In genomic region chr3:125116311-125117069, GRCh38 we compare ENCODE assay signal across 10 cellular contexts.
DNase-seq lines count a peak whose midpoint lies in the region; ATAC-seq and TF ChIP-seq lines count a peak whose summit lies in the region.
"Had no signal": no experiment of that assay in that cellular context is flagged by ENCODE, and none has a peak within 500 bp of the region (broad histone marks: within the 10 kb centered on the region; RNA-seq: fewer than 3 reads in every experiment).

No MANE protein-coding gene starts in this region.

- peak overlapping the region; percentile 50 for H3K4me3 Mint-ChIP-seq in natural killer cell treated with Interleukin-12 subunit alpha and Interleukin-12 subunit beta and Interleukin-15 and Interleukin-18, amount 100 ng/mL, for 72 hours
- H3K4me3 Mint-ChIP-seq: T-helper 2 cell treated with Interferon-gamma antibody and Interleukin-4, amounts not matched to agents 5 μg/mL and 100 μg/mL, for 36 hours had no signal

- DNase-seq in AG09319 (ENCODE audit: extremely low read depth, low read depth) (peak; percentile 77), NCI-H226 (peak; percentile 97), fibroblast of peridontal ligament (ENCODE audit: extremely low read depth) (peak; percentile 92), NCI-H1436 treated with DMSO at 0.1 percent for 48 hours (lab: John Stamatoyannopoulos, UW) (no peak), GM13977 (ENCODE audit: low spot score) (no peak), G401 (ENCODE audit: low spot score) (no peak)
- no peak for DNase-seq in natural killer cell treated with Interleukin-12 subunit alpha and Interleukin-12 subunit beta and Interleukin-15 and Interleukin-18, amount 100 ng/mL, for 72 hours (ENCODE audit: low spot score)
- DNase-seq: caudate nucleus had no signal

- no peak for TF ChIP-seq CTCF in AG09319 (IDR thresholded peaks at IDR 0.05; ENCODE audit: low read depth, low read length)
- no peak for TF ChIP-seq CTCF in GM13977 (IDR thresholded peaks at IDR 0.05; ENCODE audit: extremely low read depth, insufficient read depth, missing control alignments)

- in situ Hi-C loops in GM13977 (cut with MboI; ENCODE audit: low pct_unique_long_range_greater_than_20kb, low sequenced_read_pairs, unreplicated experiment), result no loop called here
- in situ Hi-C loops in G401 (cut with HindIII; ENCODE audit: low sequenced_read_pairs), result no loop called here

- no peaks in the 10 kb centered on the region for H3K36me3 Mint-ChIP-seq in natural killer cell treated with Interleukin-12 subunit alpha and Interleukin-12 subunit beta and Interleukin-15 and Interleukin-18, amount 100 ng/mL, for 72 hours

- no peaks in the 10 kb centered on the region for H3K9me3 Mint-ChIP-seq in natural killer cell treated with Interleukin-12 subunit alpha and Interleukin-12 subunit beta and Interleukin-15 and Interleukin-18, amount 100 ng/mL, for 72 hours
- H3K9me3 Mint-ChIP-seq: T-helper 2 cell treated with Interferon-gamma antibody and Interleukin-4, amounts not matched to agents 5 μg/mL and 100 μg/mL, for 36 hours had no signal

- H3K27me3 Mint-ChIP-seq in natural killer cell treated with Interleukin-12 subunit alpha and Interleukin-12 subunit beta and Interleukin-15 and Interleukin-18, amount 100 ng/mL, for 72 hours, result no peaks in the 10 kb centered on the region

- no peak for ATAC-seq in natural killer cell treated with Interleukin-12 subunit alpha and Interleukin-12 subunit beta and Interleukin-15 and Interleukin-18, amount 100 ng/mL, for 72 hours
- ATAC-seq in GM19035 (IDR thresholded peaks at IDR 0.05; ENCODE audit: unreplicated experiment), result no peak

- H3K27ac Mint-ChIP-seq in natural killer cell treated with Interleukin-12 subunit alpha and Interleukin-12 subunit beta and Interleukin-15 and Interleukin-18, amount 100 ng/mL, for 72 hours, result peak overlapping the region; percentile 25 to 84
- H3K27ac Mint-ChIP-seq: T-helper 2 cell treated with Interferon-gamma antibody and Interleukin-4, amounts not matched to agents 5 μg/mL and 100 μg/mL, for 36 hours had no signal

- peaks cover 61 to 62% of the 10 kb centered on the region in 2 donors for H3K4me1 Mint-ChIP-seq in natural killer cell treated with Interleukin-12 subunit alpha and Interleukin-12 subunit beta and Interleukin-15 and Interleukin-18, amount 100 ng/mL, for 72 hours (ENCODE audit: low read depth in 2 of 2)

Comparison
In these comparisons a context has a peak if more than half of its experiments do, and no peak if none do; other contexts are left out.
1. DNase-seq: peak in AG09319 (single experiment), NCI-H226 (single experiment) and fibroblast of peridontal ligament (single experiment); none in natural killer cell treated with Interleukin-12 subunit alpha and Interleukin-12 subunit beta and Interleukin-15 and Interleukin-18, amount 100 ng/mL, for 72 hours (single experiment), NCI-H1436 treated with DMSO at 0.1 percent for 48 hours (single experiment), GM13977 (single experiment) and G401 (single experiment).